In genomic region chr18:13877133-13877532, GRCh38 we compare ENCODE assay signal across 1 cellular context.
TF ChIP-seq lines count a peak whose summit lies in the region.

No MANE protein-coding gene starts in this region.

TF ChIP-seq in WTC11, 78 proteins besides CTCF, POLR2A, EP300 and RAD21 (continued from another document):
- TF ChIP-seq ARID4B (CRISPR knock-in tag; IDR thresholded peaks at IDR 0.05; ENCODE audit: borderline replicate concordance) (no peak), CREM (CRISPR knock-in tag; IDR thresholded peaks at IDR 0.05) (no peak), E2F5 (CRISPR knock-in tag; IDR thresholded peaks at IDR 0.05) (no peak), ZNF671 (CRISPR knock-in tag; IDR thresholded peaks at IDR 0.05) (no peak), ZNF512 (CRISPR knock-in tag; IDR thresholded peaks at IDR 0.05; ENCODE audit: borderline replicate concordance) (no peak)
